14 cellular contexts compared by ENCODE assay signal in the genomic region with DNA sequence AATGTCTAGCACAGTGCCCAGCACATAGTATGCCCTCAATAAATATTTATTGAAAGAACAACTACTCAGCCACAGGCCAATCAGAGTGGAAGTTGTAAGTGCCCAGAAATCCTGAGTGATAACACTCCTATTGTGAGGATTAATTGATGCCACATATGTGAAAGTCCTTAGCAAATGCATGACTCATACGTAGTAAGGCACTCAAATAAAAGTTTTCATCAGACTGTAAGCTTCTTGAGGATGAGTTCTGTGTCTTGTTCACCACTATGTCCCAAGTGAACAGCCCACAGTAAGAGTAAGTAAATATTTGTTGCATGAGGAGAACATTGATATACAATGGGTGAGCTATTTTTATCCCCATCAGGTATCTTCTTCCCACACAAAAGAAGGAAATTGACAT. TPM values are rescaled to one million over a fixed set of nuclear protein-coding genes. Genes with fewer than 3 reads are reported as not detected.
DNase-seq lines count a peak whose midpoint lies in the region; ATAC-seq and TF ChIP-seq lines count a peak whose summit lies in the region.
"Had no signal": no experiment of that assay in that cellular context is flagged by ENCODE, and none has a peak within 500 bp of the region (broad histone marks: within the 10 kb centered on the region; RNA-seq: fewer than 3 reads in every experiment).

No MANE protein-coding gene starts in this region.

- H3K9me2 ChIP-seq in GM23338 (ENCODE audit: insufficient read depth) = no peaks in the 10 kb centered on the region

- 83 to 89% (median 85%) methylated on average over 1 of the region's 1 CpG for WGBS in psoas muscle, 3 donors

- no peaks in the 10 kb centered on the region for H3K9me3 Mint-ChIP-seq in activated T-cell treated with anti-CD3 and anti-CD28 coated beads, Interleukin-2, amount 50 U/mL, for 24 hours
- no peaks in the 10 kb centered on the region for H3K9me3 Mint-ChIP-seq in GM23338
- H3K9me3 Mint-ChIP-seq in activated T-helper 2 cell treated with anti-CD3 and anti-CD28 coated beads, Interferon-gamma antibody, Interleukin-2, Interleukin-4, amounts not matched to agents 10 μg/mL and 5 μg/mL and 100 μg/mL, durations not matched to agents 14 hours and 24 hours and 36 hours = no peaks in the 10 kb centered on the region

- no peak for TF ChIP-seq CTCF in choroid plexus epithelial cell (conservative IDR thresholded peaks at IDR 0.05; ENCODE audit: low read depth, low read length)
- no peak for TF ChIP-seq CTCF in psoas muscle (IDR thresholded peaks at IDR 0.05)
- no peak for TF ChIP-seq CTCF in GM23338 (conservative IDR thresholded peaks at IDR 0.05; ENCODE audit: low read depth in 2 of 2)

- no peak for DNase-seq in activated T-cell treated with anti-CD3 and anti-CD28 coated beads, Interleukin-2, amount 50 U/mL, for 24 hours
- DNase-seq in activated T-cell treated with anti-CD3 and anti-CD28 coated beads for 4 hours (no peak), OCI-M1 (lab: John Stamatoyannopoulos, UW) (peak; percentile 7), choroid plexus epithelial cell (ENCODE audit: low read depth) (peak; percentile 43), psoas muscle (no peak), GM23338 (ENCODE audit: low spot score) (no peak)
- no peak for DNase-seq in activated T-helper 2 cell treated with anti-CD3 and anti-CD28 coated beads, Interferon-gamma antibody, Interleukin-2, Interleukin-4, amounts not matched to agents 10 μg/mL and 5 μg/mL and 100 μg/mL, durations not matched to agents 14 hours and 24 hours and 36 hours (ENCODE audit: low spot score)
- no peak for DNase-seq in stimulated activated CD4-positive, alpha-beta T cell treated with anti-CD3 and anti-CD28 coated beads, Interleukin-4, amount 100 ng/mL, for 4 hours
- DNase-seq: amygdala; NCI-H2227 treated with DMSO at 0.1 percent for 48 hours; stimulated activated CD4-positive, alpha-beta T cell treated with anti-CD3 and anti-CD28 coated beads, Interleukin-12 subunit alpha, Interleukin-12 subunit beta, amount 100 ng/mL, for 4 hours; T1000; upper lobe of right lung had no signal

- H3K4me2 ChIP-seq in GM23338 = no peak overlapping the region

- peak overlapping the region; percentile 2 for H3K27ac Mint-ChIP-seq in activated T-cell treated with anti-CD3 and anti-CD28 coated beads, Interleukin-2, amount 50 U/mL, for 24 hours
- H3K27ac Mint-ChIP-seq in GM23338 = no peak overlapping the region
- H3K27ac Mint-ChIP-seq in activated T-helper 2 cell treated with anti-CD3 and anti-CD28 coated beads, Interferon-gamma antibody, Interleukin-2, Interleukin-4, amounts not matched to agents 10 μg/mL and 5 μg/mL and 100 μg/mL, durations not matched to agents 14 hours and 24 hours and 36 hours = no peak overlapping the region

- 0 out of 2 replicates have a peak, but pooled peaks cover 4% of the 10 kb centered on the region for H4K20me1 ChIP-seq in GM23338 (replicated peaks; ENCODE audit: insufficient read depth)

- H3K27ac ChIP-seq in psoas muscle = no peak overlapping the region
- no peak overlapping the region for H3K27ac ChIP-seq in GM23338 (ENCODE audit: low read depth)
- H3K27ac ChIP-seq: HL-60, upper lobe of right lung had no signal

- no peaks in the 10 kb centered on the region for H3K27me3 ChIP-seq in psoas muscle (ENCODE audit: insufficient read depth in 3 of 3, low read length in 2 of 3)
- no peaks in the 10 kb centered on the region for H3K27me3 ChIP-seq in GM23338 (ENCODE audit: insufficient read depth)
- H3K27me3 ChIP-seq: upper lobe of right lung had no signal

- H3K4me3 ChIP-seq in choroid plexus epithelial cell (ENCODE audit: low read depth, low read length) (no peak overlapping the region), psoas muscle (no peak overlapping the region), GM23338 (no peak overlapping the region)
- H3K4me3 ChIP-seq: upper lobe of right lung had no signal

- no peak overlapping the region for H2AFZ ChIP-seq in GM23338

- H3K9me3 ChIP-seq in psoas muscle = no peaks in the 10 kb centered on the region
- H3K9me3 ChIP-seq: upper lobe of right lung had no signal

- peaks cover 15% of the 10 kb centered on the region for H3K4me1 Mint-ChIP-seq in activated T-cell treated with anti-CD3 and anti-CD28 coated beads, Interleukin-2, amount 50 U/mL, for 24 hours (ENCODE audit: low read depth)
- peaks cover 6% of the 10 kb centered on the region; the same call in 2 of the 3 replicates for H3K4me1 Mint-ChIP-seq in GM23338
- H3K4me1 Mint-ChIP-seq in activated T-helper 2 cell treated with anti-CD3 and anti-CD28 coated beads, Interferon-gamma antibody, Interleukin-2, Interleukin-4, amounts not matched to agents 10 μg/mL and 5 μg/mL and 100 μg/mL, durations not matched to agents 14 hours and 24 hours and 36 hours (ENCODE audit: low read depth) = peaks cover 19% of the 10 kb centered on the region

- no peaks in the 10 kb centered on the region for H3F3A ChIP-seq in GM23338 (replicated peaks; ENCODE audit: low read depth)

- H3K79me2 ChIP-seq in GM23338 (replicated peaks; ENCODE audit: insufficient read depth) = no peaks in the 10 kb centered on the region; the same call in 1 of the 2 replicates

- H3K4me3 Mint-ChIP-seq in activated T-cell treated with anti-CD3 and anti-CD28 coated beads, Interleukin-2, amount 50 U/mL, for 24 hours = no peak overlapping the region
- no peak overlapping the region for H3K4me3 Mint-ChIP-seq in GM23338
- H3K4me3 Mint-ChIP-seq in activated T-helper 2 cell treated with anti-CD3 and anti-CD28 coated beads, Interferon-gamma antibody, Interleukin-2, Interleukin-4, amounts not matched to agents 10 μg/mL and 5 μg/mL and 100 μg/mL, durations not matched to agents 14 hours and 24 hours and 36 hours (ENCODE audit: low read depth) = no peak overlapping the region

- H3K36me3 Mint-ChIP-seq in activated T-cell treated with anti-CD3 and anti-CD28 coated beads, Interleukin-2, amount 50 U/mL, for 24 hours (ENCODE audit: low read depth) = no peaks in the 10 kb centered on the region
- H3K36me3 Mint-ChIP-seq in GM23338 (ENCODE audit: low read depth) = peaks cover 16% of the 10 kb centered on the region; the same call in 2 of the 3 replicates
- H3K36me3 Mint-ChIP-seq in activated T-helper 2 cell treated with anti-CD3 and anti-CD28 coated beads, Interferon-gamma antibody, Interleukin-2, Interleukin-4, amounts not matched to agents 10 μg/mL and 5 μg/mL and 100 μg/mL, durations not matched to agents 14 hours and 24 hours and 36 hours (ENCODE audit: low read depth) = no peaks in the 10 kb centered on the region

- ATAC-seq in psoas muscle = peak in 3 of 4 donors; percentile 36 to 49 (median 48)
- no peak for ATAC-seq in GM23338
- ATAC-seq: upper lobe of right lung had no signal

- H3K36me3 ChIP-seq in psoas muscle (ENCODE audit: insufficient read depth in 1 of 2, low read depth in 1 of 2) = no peaks in the 10 kb centered on the region
- no peaks in the 10 kb centered on the region for H3K36me3 ChIP-seq in GM23338 (ENCODE audit: insufficient read depth)
- H3K36me3 ChIP-seq: upper lobe of right lung had no signal

- H3K4me1 ChIP-seq in psoas muscle (peaks cover 6% of the 10 kb centered on the region), GM23338 (ENCODE audit: insufficient read depth) (no peaks in the 10 kb centered on the region)
- H3K4me1 ChIP-seq: upper lobe of right lung had no signal

- no peaks in the 10 kb centered on the region for H3K27me3 Mint-ChIP-seq in activated T-cell treated with anti-CD3 and anti-CD28 coated beads, Interleukin-2, amount 50 U/mL, for 24 hours
- H3K27me3 Mint-ChIP-seq in GM23338 (ENCODE audit: insufficient read depth, low read depth, poor library complexity) = peaks cover 6% of the 10 kb centered on the region
- no peaks in the 10 kb centered on the region for H3K27me3 Mint-ChIP-seq in activated T-helper 2 cell treated with anti-CD3 and anti-CD28 coated beads, Interferon-gamma antibody, Interleukin-2, Interleukin-4, amounts not matched to agents 10 μg/mL and 5 μg/mL and 100 μg/mL, durations not matched to agents 14 hours and 24 hours and 36 hours (ENCODE audit: low read depth)

- intact Hi-C loops in psoas muscle (cut with DNase I) = no loop called here
- intact Hi-C loops in activated T-helper 2 cell treated with anti-CD3 and anti-CD28 coated beads, Interferon-gamma antibody, Interleukin-2, Interleukin-4, amounts not matched to agents 10 μg/mL and 5 μg/mL and 100 μg/mL, durations not matched to agents 14 hours and 24 hours and 36 hours (cut with micrococcal nuclease) = no loop called here

RNA-seq across cellular contexts. Expression of a gene that starts 24.7 kb away (rescaled TPM):
- total RNA-seq in psoas muscle = 100 to 1,000 TPM in 1 of 4 donors, 10 to 100 TPM in 3; 51.5 to 121 (median 65.5) TPM
- polyA plus RNA-seq in psoas muscle = 10 to 100 TPM; 25.6 to 36.9 (median 26.1) TPM
- 45.1 and 48.9 TPM in 2 replicates for total RNA-seq in GM23338 (2014; rRNA removed; shearing (Covaris generic))
- polyA plus RNA-seq in GM23338 (2016; fragmentation: Nextera tagmentation; extraction: Ambion mirVana) = 17.7 and 21.1 TPM in 2 replicates
- total RNA-seq in activated T-helper 2 cell treated with anti-CD3 and anti-CD28 coated beads, Interferon-gamma antibody, Interleukin-2, Interleukin-4, amounts not matched to agents 10 μg/mL and 5 μg/mL and 100 μg/mL, durations not matched to agents 14 hours and 24 hours and 36 hours = 25.2 and 25.7 TPM in 2 replicates

Comparison
In these comparisons a context has a peak if more than half of its experiments do, and no peak if none do; other contexts are left out.
1. DNase-seq: peak in OCI-M1 (single experiment) and choroid plexus epithelial cell (single experiment); none in activated T-cell treated with anti-CD3 and anti-CD28 coated beads, Interleukin-2, amount 50 U/mL, for 24 hours (single experiment), activated T-cell treated with anti-CD3 and anti-CD28 coated beads for 4 hours (single experiment), psoas muscle (0 of 2), GM23338 (single experiment), activated T-helper 2 cell treated with anti-CD3 and anti-CD28 coated beads, Interferon-gamma antibody, Interleukin-2, Interleukin-4, amounts not matched to agents 10 μg/mL and 5 μg/mL and 100 μg/mL, durations not matched to agents 14 hours and 24 hours and 36 hours (single experiment) and stimulated activated CD4-positive, alpha-beta T cell treated with anti-CD3 and anti-CD28 coated beads, Interleukin-4, amount 100 ng/mL, for 4 hours (0 of 2).